ENCODE assay signal across 8 cellular contexts in the genomic region with DNA sequence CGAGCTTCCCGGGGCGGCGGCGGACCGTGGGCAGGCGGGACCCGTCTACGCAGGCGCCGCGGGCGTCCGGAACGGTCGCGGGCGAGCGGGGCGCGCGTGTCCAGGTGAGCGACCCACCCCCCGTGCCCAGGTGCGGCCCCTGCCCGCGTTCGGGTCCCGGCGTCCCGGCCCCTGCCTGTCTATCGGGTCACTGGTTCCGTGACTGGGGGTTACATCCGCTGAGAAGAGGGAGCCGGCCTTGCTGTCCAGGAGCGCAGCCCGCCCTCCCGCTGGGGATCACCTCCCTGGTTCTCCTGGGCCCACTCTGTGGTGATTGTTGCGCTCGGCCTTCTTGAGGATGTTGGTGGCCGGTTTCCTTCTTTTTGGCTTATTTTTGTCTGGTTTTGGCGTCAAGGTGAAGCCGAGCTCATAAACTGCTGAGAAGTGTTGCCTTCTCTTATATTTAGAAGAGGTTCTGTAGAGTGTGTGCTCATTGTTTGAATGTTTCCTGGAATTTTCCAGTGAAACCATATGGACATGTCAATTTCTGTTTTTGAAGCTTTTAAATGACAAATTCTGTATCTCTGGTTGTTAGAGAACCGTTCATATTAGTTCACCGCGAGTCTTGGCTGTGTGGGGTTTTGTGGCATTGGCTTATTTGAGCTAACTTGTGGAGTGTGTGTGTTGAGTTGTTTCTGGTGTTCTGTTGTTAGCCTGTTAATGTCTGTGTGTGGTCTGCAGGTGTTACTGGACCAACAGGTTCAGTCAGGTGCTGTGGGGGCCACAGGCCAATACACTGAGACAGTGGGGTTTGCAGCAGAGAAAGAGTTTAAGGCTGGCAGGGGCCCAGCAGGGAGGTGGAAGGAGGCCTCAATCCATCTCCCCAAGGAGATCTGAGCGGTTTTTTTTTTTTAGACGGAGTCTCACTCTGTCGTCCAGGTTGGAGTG. TPM values are rescaled to one million over a fixed set of nuclear protein-coding genes. Genes with fewer than 3 reads are reported as not detected.
A peak's percentile ranks its signal among the peaks of the same experiment; 100 is the strongest.
DNase-seq lines count a peak whose midpoint lies in the region; ATAC-seq and TF ChIP-seq lines count a peak whose summit lies in the region.

No MANE protein-coding gene starts in this region.

- H3K27ac ChIP-seq in SK-N-MC (no peak overlapping the region), mucosa of rectum (ENCODE audit: low read depth in 2 of 2, low read length in 2 of 2) (no peak overlapping the region)

- H3K36me3 ChIP-seq in SK-N-MC (ENCODE audit: insufficient read depth, low read length) (peaks cover 6% of the 10 kb centered on the region), mucosa of rectum (ENCODE audit: control insufficient read depth in 2 of 2, insufficient read depth in 2 of 2, low read length in 2 of 2) (no peaks in the 10 kb centered on the region)

- H3K4me3 Mint-ChIP-seq in endothelial cell (ENCODE audit: unreplicated experiment) = peak overlapping the region; percentile 96

- DNase-seq in AG20443 (ENCODE audit: low spot score) (peak; percentile 39), SK-N-MC (ENCODE audit: low read depth, low spot score) (no peak), endothelial cell (ENCODE audit: low spot score) (peak; percentile 27), HK-2 (ENCODE audit: unreplicated experiment) (no peak), DMS153 (lab: John Stamatoyannopoulos, UW) (no peak)

- H3K36me3 Mint-ChIP-seq in endothelial cell (ENCODE audit: low read depth, unreplicated experiment) = peaks cover 15% of the 10 kb centered on the region

- H3K4me3 ChIP-seq in SK-N-MC (peak overlapping the region; percentile 98), mucosa of rectum (ENCODE audit: low read length in 2 of 2) (peak overlapping the region; percentile 70 to 78)

- H3K27me3 Mint-ChIP-seq in endothelial cell (ENCODE audit: unreplicated experiment) = peaks cover 17% of the 10 kb centered on the region

- peak overlapping the region; percentile 44 for H3K27ac Mint-ChIP-seq in endothelial cell (ENCODE audit: unreplicated experiment)

- peak; percentile 14 for ATAC-seq in GM18873 (IDR thresholded peaks at IDR 0.05; ENCODE audit: low FRiP score, unreplicated experiment)
- peak; percentile 23 for ATAC-seq in HG03097 (IDR thresholded peaks at IDR 0.05; ENCODE audit: low FRiP score, unreplicated experiment)

- H3K4me1 Mint-ChIP-seq in endothelial cell (ENCODE audit: unreplicated experiment) = peaks cover 10% of the 10 kb centered on the region

- no peaks in the 10 kb centered on the region for H3K9me3 Mint-ChIP-seq in endothelial cell (ENCODE audit: unreplicated experiment)

- no peak for TF ChIP-seq CTCF in endothelial cell (IDR thresholded peaks at IDR 0.05; ENCODE audit: unreplicated experiment)

- no peaks in the 10 kb centered on the region for H3K9me3 ChIP-seq in SK-N-MC (ENCODE audit: low read depth, low read length)
- H3K9me3 ChIP-seq in mucosa of rectum (ENCODE audit: control insufficient read depth in 2 of 2, low read length in 2 of 2) = no peaks in the 10 kb centered on the region

- H3K27me3 ChIP-seq in mucosa of rectum (ENCODE audit: control insufficient read depth in 2 of 2, insufficient read depth in 2 of 2, low read length in 2 of 2) = peaks cover 2 to 3% of the 10 kb centered on the region in 2 donors

- peaks cover 0 to 10% of the 10 kb centered on the region in 2 donors for H3K4me1 ChIP-seq in mucosa of rectum (ENCODE audit: control insufficient read depth in 2 of 2, insufficient read depth in 2 of 2, low read length in 2 of 2)

- H3K9ac ChIP-seq in SK-N-MC (ENCODE audit: insufficient read length) (peak overlapping the region; percentile 85), mucosa of rectum (ENCODE audit: low read depth in 1 of 2, low read length in 2 of 2) (peak overlapping the region in 1 of 2 donors; percentile 66)

RNA-seq across cellular contexts. Expression of a gene that starts 0.6 kb away (rescaled TPM):
- 11.9 TPM for total RNA-seq in endothelial cell (ENCODE audit: unreplicated experiment)

Comparison
In these comparisons a context has a peak if more than half of its experiments do, and no peak if none do; other contexts are left out.
1. DNase-seq: peak in AG20443 (single experiment) and endothelial cell (single experiment); none in SK-N-MC (single experiment), HK-2 (single experiment) and DMS153 (single experiment).